In genomic region chr12:104865080-104865479, GRCh38 we compare ENCODE assay signal across 11 cellular contexts.
A peak's percentile ranks its signal among the peaks of the same experiment; 100 is the strongest.
DNase-seq lines count a peak whose midpoint lies in the region; ATAC-seq, FAIRE-seq and TF ChIP-seq lines count a peak whose summit lies in the region.
"Had no signal": no experiment of that assay in that cellular context is flagged by ENCODE, and none has a peak within 500 bp of the region (broad histone marks: within the 10 kb centered on the region; RNA-seq: fewer than 3 reads in every experiment).

No MANE protein-coding gene starts in this region.

- DNase-seq in stimulated activated naive CD8-positive, alpha-beta T cell treated with anti-CD3 and anti-CD28 coated beads, Interleukin-15, amount 100 ng/mL, for 72 hours, result no peak
- no peak for DNase-seq in stimulated activated naive CD8-positive, alpha-beta T cell treated with anti-CD3 and anti-CD28 coated beads, Interleukin-15, Interleukin-2, amounts not matched to agents 100 U/mL and 50 U/mL, for 24 hours
- peak; percentile 7 for DNase-seq in OCI-LY7 (ENCODE audit: low spot score)
- no peak for DNase-seq in small intestine
- DNase-seq in nephron progenitor cell, result no peak
- no peak for DNase-seq in SHP77 treated with DMSO at 0.1 percent for 48 hours (lab: John Stamatoyannopoulos, UW)
- DNase-seq: NCI-H526; ovary; stimulated activated CD4-positive, alpha-beta T cell treated with anti-CD3 and anti-CD28 coated beads, Interleukin-4, amount 100 ng/mL, for 24 hours had no signal

- H3K4me1 ChIP-seq in OCI-LY7 (ENCODE audit: insufficient read depth, low read length, poor library complexity, severe bottlenecking), result no peaks in the 10 kb centered on the region
- H3K4me1 ChIP-seq in small intestine (ENCODE audit: control insufficient read depth in 2 of 2, insufficient read depth in 1 of 2, low read depth in 1 of 2, low read length in 1 of 2), result peaks cover 0 to 2% of the 10 kb centered on the region in 2 donors

- H3K9me3 Mint-ChIP-seq in stimulated activated naive CD8-positive, alpha-beta T cell treated with anti-CD3 and anti-CD28 coated beads, Interleukin-15, amount 100 ng/mL, for 72 hours, result no peaks in the 10 kb centered on the region
- H3K9me3 Mint-ChIP-seq in nephron progenitor cell, result no peaks in the 10 kb centered on the region

- H3K9me2 ChIP-seq in OCI-LY7 (ENCODE audit: insufficient read depth, low read length), result no peaks in the 10 kb centered on the region

- no peak overlapping the region for H2AFZ ChIP-seq in OCI-LY7 (ENCODE audit: low read length)

- no peaks in the 10 kb centered on the region for H4K20me1 ChIP-seq in OCI-LY7 (ENCODE audit: insufficient read depth, low read length)

- H3K4me3 ChIP-seq in OCI-LY7 (ENCODE audit: low read depth, low read length, poor library complexity, severe bottlenecking) (no peak overlapping the region), small intestine (ENCODE audit: low read depth in 1 of 2, low read length in 2 of 2) (no peak overlapping the region)
- H3K4me3 ChIP-seq: ovary had no signal

- intact Hi-C loops in OCI-LY7 (cut with micrococcal nuclease; ENCODE audit: unreplicated experiment), result no loop called here

- WGBS in small intestine, 3 donors, result 48 to 83% (median 55%) methylated on average over 1 of the region's 1 CpG

- peaks cover 12% of the 10 kb centered on the region for H3K4me1 Mint-ChIP-seq in stimulated activated naive CD8-positive, alpha-beta T cell treated with anti-CD3 and anti-CD28 coated beads, Interleukin-15, amount 100 ng/mL, for 72 hours
- H3K4me1 Mint-ChIP-seq in nephron progenitor cell, result no peaks in the 10 kb centered on the region

- no peak overlapping the region for H3K4me2 ChIP-seq in OCI-LY7 (ENCODE audit: low read length)

- no peaks in the 10 kb centered on the region for H3K79me2 ChIP-seq in OCI-LY7 (ENCODE audit: insufficient read depth, low read depth, low read length)

- H3K27me3 Mint-ChIP-seq in stimulated activated naive CD8-positive, alpha-beta T cell treated with anti-CD3 and anti-CD28 coated beads, Interleukin-15, amount 100 ng/mL, for 72 hours, result no peaks in the 10 kb centered on the region
- H3K27me3 Mint-ChIP-seq in nephron progenitor cell (ENCODE audit: low read depth, poor library complexity), result peaks cover 3% of the 10 kb centered on the region

- no peak for TF ChIP-seq CTCF in OCI-LY7 (conservative IDR thresholded peaks at IDR 0.05; ENCODE audit: low read length)
- no peak for TF ChIP-seq CTCF in nephron progenitor cell (IDR thresholded peaks at IDR 0.05)

- no peaks in the 10 kb centered on the region for H3K36me3 Mint-ChIP-seq in nephron progenitor cell (ENCODE audit: low read depth)

- POLR2A ChIA-PET in OCI-LY7 (lab: Charles Lee), result interaction anchor here (0.5 to 1.5 kb wide), 3 partner anchors 84 to 654 kb away, joined by 3 to 4 read pairs (median 3); no protein-coding TSS in a partner anchor

- no peak overlapping the region for H3K4me3 Mint-ChIP-seq in stimulated activated naive CD8-positive, alpha-beta T cell treated with anti-CD3 and anti-CD28 coated beads, Interleukin-15, amount 100 ng/mL, for 72 hours
- H3K4me3 Mint-ChIP-seq in nephron progenitor cell, result no peak overlapping the region

- H3K36me3 ChIP-seq in OCI-LY7 (ENCODE audit: insufficient read depth, low read length), result no peaks in the 10 kb centered on the region
- peaks cover 0 to 4% of the 10 kb centered on the region in 2 donors for H3K36me3 ChIP-seq in small intestine (ENCODE audit: control insufficient read depth in 2 of 2, insufficient read depth in 2 of 2, low read length in 2 of 2)
- H3K36me3 ChIP-seq: ovary had no signal

- FAIRE-seq in small intestine (lab: Jason Lieb, UNC), result no peak

- no peak overlapping the region for H3K27ac ChIP-seq in OCI-LY7 (ENCODE audit: low read depth, low read length, poor library complexity, severe bottlenecking)
- no peak overlapping the region for H3K27ac ChIP-seq in small intestine (ENCODE audit: low read depth in 1 of 2, low read length in 1 of 2)
- H3K27ac ChIP-seq: ovary had no signal

- H3K27ac Mint-ChIP-seq in stimulated activated naive CD8-positive, alpha-beta T cell treated with anti-CD3 and anti-CD28 coated beads, Interleukin-15, amount 100 ng/mL, for 72 hours, result no peak overlapping the region
- H3K27ac Mint-ChIP-seq in nephron progenitor cell, result no peak overlapping the region

- no peaks in the 10 kb centered on the region for H3K27me3 ChIP-seq in small intestine (ENCODE audit: control insufficient read depth in 2 of 2, insufficient read depth in 2 of 2, low read length in 2 of 2)
- H3K27me3 ChIP-seq: ovary had no signal

- no TSS peak for BruUV-seq in OCI-LY7 (replicated peaks; lab: Mats Ljungman, UMichigan)

- CTCF ChIA-PET in OCI-LY7 (lab: Charles Lee; ENCODE audit: unreplicated experiment), result no interaction called here

- peak; percentile 91 for ATAC-seq in stimulated activated naive CD8-positive, alpha-beta T cell treated with anti-CD3 and anti-CD28 coated beads, Interleukin-15, amount 100 ng/mL, for 72 hours
- ATAC-seq in stimulated activated naive CD8-positive, alpha-beta T cell treated with anti-CD3 and anti-CD28 coated beads, Interleukin-15, Interleukin-2, amounts not matched to agents 100 U/mL and 50 U/mL, for 24 hours, result no peak
- peak; percentile 81 for ATAC-seq in HG02870 (IDR thresholded peaks at IDR 0.05; ENCODE audit: unreplicated experiment)
- ATAC-seq in HG03521 (IDR thresholded peaks at IDR 0.05; ENCODE audit: unreplicated experiment), result no peak

- H3K9me3 ChIP-seq in OCI-LY7 (ENCODE audit: low read length), result no peaks in the 10 kb centered on the region
- H3K9me3 ChIP-seq in small intestine (ENCODE audit: control insufficient read depth, low read depth), result no peaks in the 10 kb centered on the region
- H3K9me3 ChIP-seq: ovary had no signal

Comparison
In these comparisons a context has a peak if more than half of its experiments do, and no peak if none do; other contexts are left out.
1. ATAC-seq: peak in stimulated activated naive CD8-positive, alpha-beta T cell treated with anti-CD3 and anti-CD28 coated beads, Interleukin-15, amount 100 ng/mL, for 72 hours (single experiment) and HG02870 (single experiment); none in stimulated activated naive CD8-positive, alpha-beta T cell treated with anti-CD3 and anti-CD28 coated beads, Interleukin-15, Interleukin-2, amounts not matched to agents 100 U/mL and 50 U/mL, for 24 hours (single experiment) and HG03521 (single experiment).